In genomic region chr12:49367381-49368239, GRCh38 we compare ENCODE assay signal across 8 cellular contexts. TPM values are rescaled to one million over a fixed set of nuclear protein-coding genes. Genes with fewer than 3 reads are reported as not detected.
DNase-seq lines count a peak whose midpoint lies in the region; ATAC-seq, FAIRE-seq and TF ChIP-seq lines count a peak whose summit lies in the region.

SPATS2 (plus strand) TSS chr12:49367462; CDS start chr12:49461013, 93,551 bp downstream.

- no peak for TF ChIP-seq RAD21 in A549 (conservative IDR thresholded peaks at IDR 0.05 in 1 of 2, IDR thresholded peaks at IDR 0.05 in 1 of 2)

- peak in 1 of 2 experiments; percentile 19; a peak in 5 of 6 replicates for ATAC-seq in A549
- ATAC-seq in lower lobe of right lung = peak; percentile 1 to 25
- ATAC-seq in thoracic aorta (ENCODE audit: insufficient number of reproducible peaks, low FRiP score, low read depth) = no peak
- ATAC-seq in HG03469 (IDR thresholded peaks at IDR 0.05; ENCODE audit: unreplicated experiment) = no peak
- no peak for ATAC-seq in GM21528 (IDR thresholded peaks at IDR 0.05; ENCODE audit: low FRiP score, unreplicated experiment)

- H3K4me2 ChIP-seq in A549 = peak within 1 kb of the TSS; percentile 86

- intact Hi-C loops in lower lobe of right lung (cut with DNase I) = no loop called here

- H3K9me3 ChIP-seq in A549 (no peaks in the 10 kb centered on the region), NT2/D1 (ENCODE audit: insufficient read depth, low read length) (no peaks in the 10 kb centered on the region), lower lobe of right lung (no peaks in the 10 kb centered on the region), thoracic aorta (no peaks in the 10 kb centered on the region)

- no peak for TF ChIP-seq EP300 in A549 (IDR thresholded peaks at IDR 0.05)

- CTCF ChIA-PET in A549 (lab: Yijun Ruan, JAX) = interaction anchor here (0.6 to 14.5 kb wide), 13 partner anchors 9 to 187 kb away, joined by 3 to 484 read pairs (median 4); partner anchors contain the start of gene DNAJC22

- TF ChIP-seq POLR2A in A549 (IDR thresholded peaks at IDR 0.05; ENCODE audit: low read length) = peak; percentile 48

- peak within 1 kb of the TSS; percentile 86 for H3K4me3 ChIP-seq in A549
- H3K4me3 ChIP-seq in GM12865 (ENCODE audit: low read depth, low read length) = peak within 1 kb of the TSS; percentile 75
- H3K4me3 ChIP-seq in NT2/D1 (ENCODE audit: insufficient read length, low read depth) = peak within 1 kb of the TSS; percentile 81
- H3K4me3 ChIP-seq in lower lobe of right lung = peak within 1 kb of the TSS; percentile 79
- H3K4me3 ChIP-seq in thoracic aorta = peak within 1 kb of the TSS; percentile 90

- H3K27me3 ChIP-seq in NT2/D1 (ENCODE audit: insufficient read depth, insufficient read length) = no peaks in the 10 kb centered on the region
- no peaks in the 10 kb centered on the region for H3K27me3 ChIP-seq in lower lobe of right lung (ENCODE audit: low read depth)
- H3K27me3 ChIP-seq in thoracic aorta (replicated peaks; ENCODE audit: insufficient read depth) = no peaks in the 10 kb centered on the region

- WGBS in A549 (ENCODE audit: missing lambda C conversion rate) = under 1% methylated on average over 24 of the region's 52 CpGs

- no peak for TF ChIP-seq CTCF in A549 (IDR thresholded peaks at IDR 0.05)
- no peak for TF ChIP-seq CTCF in GM12865 (IDR thresholded peaks at IDR 0.05; ENCODE audit: insufficient read depth, low read depth, low read length, missing control alignments)
- no peak for TF ChIP-seq CTCF in lower lobe of right lung (IDR thresholded peaks at IDR 0.05)
- no peak for TF ChIP-seq CTCF in thoracic aorta (IDR thresholded peaks at IDR 0.05)

- H3K36me3 ChIP-seq in NT2/D1 (ENCODE audit: insufficient read depth, insufficient read length, low read length) = peaks cover 4% of the 10 kb centered on the region
- H3K36me3 ChIP-seq in lower lobe of right lung = no peaks in the 10 kb centered on the region
- no peaks in the 10 kb centered on the region for H3K36me3 ChIP-seq in thoracic aorta

- H3K27ac ChIP-seq in A549 = peak within 1 kb of the TSS; percentile 95 to 96
- H3K27ac ChIP-seq in cingulate gyrus (ENCODE audit: low read depth, low read length) = peak within 1 kb of the TSS; percentile 84
- H3K27ac ChIP-seq in lower lobe of right lung = peak within 1 kb of the TSS; percentile 91
- H3K27ac ChIP-seq in thoracic aorta = peak within 1 kb of the TSS; percentile 90 to 91

- peak in 1 of 2 experiments; percentile 26 for DNase-seq in A549 (ENCODE audit: low read depth in 1 of 2, low spot score in 1 of 2)
- DNase-seq in GM12865 (ENCODE audit: low read depth) = peak; percentile 63
- peak; percentile 95 for DNase-seq in NT2/D1 (ENCODE audit: low read depth, low spot score)
- DNase-seq in lower lobe of right lung = peak; percentile 94
- peak; percentile 75 for DNase-seq in thoracic aorta (ENCODE audit: low spot score)

- H3K4me1 ChIP-seq in A549 (peaks cover 36% of the 10 kb centered on the region), NT2/D1 (ENCODE audit: insufficient read depth, insufficient read length) (peaks cover 3% of the 10 kb centered on the region), lower lobe of right lung (peaks cover 25% of the 10 kb centered on the region), thoracic aorta (ENCODE audit: control insufficient read depth in 1 of 2, low read depth in 2 of 2) (peaks cover 20 to 27% of the 10 kb centered on the region in 2 donors)

- peak within 1 kb of the TSS; percentile 90 for H3K9ac ChIP-seq in NT2/D1 (ENCODE audit: insufficient read length, low read depth)

- no peak for FAIRE-seq in A549 (lab: Jason Lieb, UNC)

- POLR2A ChIA-PET in A549 (lab: Yijun Ruan, JAX) = interaction anchor here (0.5 to 2.0 kb wide), 32 partner anchors 10 to 374 kb away, joined by 3 to 30 read pairs (median 5); partner anchors contain the start of genes KCNH3, MCRS1, TMBIM6 and TROAP

TF ChIP-seq in A549, 52 proteins besides CTCF, POLR2A, EP300 and RAD21:
- TF ChIP-seq ATOH8 (CRISPR knock-in tag; IDR thresholded peaks at IDR 0.05; ENCODE audit: low read depth) = no peak
- peak; percentile 36 for TF ChIP-seq CHD2 (IDR thresholded peaks at IDR 0.05; ENCODE audit: low read length, partially characterized antibody)
- TF ChIP-seq JUN (IDR thresholded peaks at IDR 0.05) = peak; percentile 25 to 43; a peak in 2 of 5 replicates

RNA-seq across cellular contexts. Expression of gene SPATS2, which starts in this region (rescaled TPM):
- polyA plus RNA-seq in A549 (2011; rRNA removed) (154 and 175 TPM in 2 replicates), A549 (2017; fragmentation: RNase III; extraction: RNeasy Plus Mini Kit Qiagen cat#74134 plus additional on column Dnase treatment) (34.6 to 37.7 TPM (median 34.9 TPM) in 3 replicates)
- 35.2 and 38.6 TPM in 2 replicates for polyA plus RNA-seq in A549 (2012; cell fraction: cytosol; rRNA removed)
- 27.6 and 38.4 TPM in 2 replicates for polyA plus RNA-seq in A549 (2012; cell fraction: nucleus; rRNA removed)
- polyA minus RNA-seq in A549 (2011; rRNA and poly(A)+ RNA removed) = 90.6 and 109 TPM in 2 replicates
- total RNA-seq in lower lobe of right lung (17.3 TPM), thoracic aorta (10 to 100 TPM; 11.5 to 31.4 TPM)

Comparison
In these comparisons a context has a peak if more than half of its experiments do, and no peak if none do; other contexts are left out.
1. ATAC-seq: peak in lower lobe of right lung (2 of 2); none in thoracic aorta (single experiment), HG03469 (single experiment) and GM21528 (single experiment).
2. Peak in every context shown above with its lines, with median percentiles within 50 percentile points of each other: H3K27ac ChIP-seq and H3K4me3 ChIP-seq.